Comparison of ENCODE assay signal across 1 cellular context in the genomic region with DNA sequence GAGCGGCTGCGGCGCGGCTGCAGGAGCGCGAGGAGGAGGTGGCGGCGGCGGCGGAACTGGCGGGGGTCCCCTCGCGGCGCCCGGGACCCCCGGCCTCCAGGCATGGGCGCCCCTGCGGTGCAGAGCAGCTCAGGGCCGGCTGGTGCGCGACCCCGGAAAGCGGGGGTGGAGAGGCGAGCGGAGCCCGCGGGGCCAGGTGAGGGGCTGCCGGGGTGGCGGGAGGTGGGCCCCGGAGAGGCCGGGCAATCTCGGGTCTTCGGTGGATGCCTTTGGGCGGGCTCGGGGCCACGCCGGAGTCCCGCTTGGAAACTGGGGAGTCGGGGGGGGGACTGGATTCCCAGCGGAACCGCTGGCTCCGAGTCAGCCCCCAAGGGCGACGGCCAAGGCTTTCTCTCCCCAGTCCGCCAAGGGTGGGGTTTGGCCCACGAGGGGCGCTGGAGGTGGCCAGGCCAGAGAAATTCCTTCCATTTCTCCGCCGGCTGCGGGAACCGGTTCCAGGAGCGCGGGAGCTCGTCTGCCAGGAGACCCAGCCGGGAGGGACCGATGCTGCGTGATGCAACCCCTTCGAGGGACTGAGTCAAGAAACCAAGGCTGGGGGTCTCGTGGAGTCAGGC.
TF ChIP-seq lines count a peak whose summit lies in the region.

No MANE protein-coding gene starts in this region.

TF ChIP-seq in endothelial cell of umbilical vein, 7 proteins besides CTCF, POLR2A, EP300 and RAD21:
- TF ChIP-seq MYC (IDR thresholded peaks at IDR 0.05; ENCODE audit: low read depth, low read length) = no peak
- no peak for TF ChIP-seq EZH2 (IDR thresholded peaks at IDR 0.05; ENCODE audit: borderline replicate concordance, low read depth, low read length, severe bottlenecking)
- no peak for TF ChIP-seq POLR2AphosphoS5 (IDR thresholded peaks at IDR 0.05; ENCODE audit: insufficient read depth, low read depth, low read length)
- no peak for TF ChIP-seq JUN (IDR thresholded peaks at IDR 0.05; ENCODE audit: borderline replicate concordance, insufficient read depth, insufficient read length, low read depth)
- TF ChIP-seq GATA2 (IDR thresholded peaks at IDR 0.05; ENCODE audit: insufficient read depth, insufficient read length, low read depth, low read length) = no peak
- no peak for TF ChIP-seq FOS (IDR thresholded peaks at IDR 0.05; ENCODE audit: borderline replicate concordance, insufficient read depth, low read length)
- TF ChIP-seq, protein P1, sequence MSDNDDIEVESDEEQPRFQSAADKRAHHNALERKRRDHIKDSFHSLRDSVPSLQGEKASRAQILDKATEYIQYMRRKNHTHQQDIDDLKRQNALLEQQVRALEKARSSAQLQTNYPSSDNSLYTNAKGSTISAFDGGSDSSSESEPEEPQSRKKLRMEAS (IDR thresholded peaks at IDR 0.05; ENCODE audit: insufficient read depth, insufficient read length) = no peak
TF ChIP-seq in endothelial cell of umbilical vein: peak in this region for 0.
